Comparison of ENCODE assay signal across 17 cellular contexts in genomic region chr2:33777791-33778190, GRCh38.
DNase-seq lines count a peak whose midpoint lies in the region; ATAC-seq and TF ChIP-seq lines count a peak whose summit lies in the region.
"Had no signal": no experiment of that assay in that cellular context is flagged by ENCODE, and none has a peak within 500 bp of the region (broad histone marks: within the 10 kb centered on the region; RNA-seq: fewer than 3 reads in every experiment).

No MANE protein-coding gene starts in this region.

- no peak overlapping the region for H3K4me3 ChIP-seq in breast epithelium
- H3K4me3 ChIP-seq in MG63: no peak overlapping the region
- no peak overlapping the region for H3K4me3 ChIP-seq in left lung
- H3K4me3 ChIP-seq: BLaER1, K562 had no signal

- H3K36me3 Mint-ChIP-seq in MCF 10A (ENCODE audit: insufficient read depth, unreplicated experiment): no peaks in the 10 kb centered on the region
- H3K36me3 Mint-ChIP-seq: CD8-positive, alpha-beta memory T cell had no signal

- ATAC-seq in left lung (peak; percentile 17), GM19467 (IDR thresholded peaks at IDR 0.05; ENCODE audit: unreplicated experiment) (no peak), HG03442 (IDR thresholded peaks at IDR 0.05; ENCODE audit: unreplicated experiment) (no peak)
- ATAC-seq: HCT116, K562 had no signal

- no peaks in the 10 kb centered on the region for H3K9me3 ChIP-seq in breast epithelium
- no peaks in the 10 kb centered on the region for H3K9me3 ChIP-seq in MG63
- no peaks in the 10 kb centered on the region for H3K9me3 ChIP-seq in left lung
- H3K9me3 ChIP-seq: BLaER1, Caco-2 had no signal

- peak; percentile 8 for DNase-seq in MCF 10A (ENCODE audit: unreplicated experiment)
- DNase-seq in breast epithelium (ENCODE audit: low spot score in 2 of 2): no peak
- peak; percentile 29 for DNase-seq in MG63
- DNase-seq in left lung: no peak
- no peak for DNase-seq in cerebellar cortex (ENCODE audit: low spot score)
- no peak for DNase-seq in NCI-H1417 (lab: John Stamatoyannopoulos, UW)
- DNase-seq: AML-193; Caco-2; CD8-positive, alpha-beta memory T cell; DND-41 had no signal

- H3K27ac ChIP-seq in breast epithelium (no peak overlapping the region), left lung (no peak overlapping the region)
- H3K27ac ChIP-seq: 22Rv1, BLaER1, HL-60 had no signal

- no peak for TF ChIP-seq POLR2A in breast epithelium (IDR thresholded peaks at IDR 0.05)

- CTCF ChIA-PET in MCF 10A (lab: Yijun Ruan, JAX): interaction anchor here (0.6 to 1.1 kb wide), 2 partner anchors 11 to 1842 kb away, joined by 3 to 4 read pairs; no protein-coding TSS in a partner anchor

- H3K9me3 Mint-ChIP-seq in MCF 10A (ENCODE audit: unreplicated experiment): no peaks in the 10 kb centered on the region

- peaks cover 10% of the 10 kb centered on the region for H3K4me1 Mint-ChIP-seq in MCF 10A (ENCODE audit: insufficient read depth, unreplicated experiment)
- H3K4me1 Mint-ChIP-seq: CD8-positive, alpha-beta memory T cell had no signal

- H3K27me3 ChIP-seq in breast epithelium: no peaks in the 10 kb centered on the region
- H3K27me3 ChIP-seq in MG63: no peaks in the 10 kb centered on the region; the same call in 1 of the 2 replicates
- H3K27me3 ChIP-seq in left lung: no peaks in the 10 kb centered on the region
- H3K27me3 ChIP-seq: BLaER1 had no signal

- no peaks in the 10 kb centered on the region for H3K4me1 ChIP-seq in breast epithelium
- H3K4me1 ChIP-seq in left lung: no peaks in the 10 kb centered on the region
- H3K4me1 ChIP-seq: BLaER1, Caco-2 had no signal

- H3K36me3 ChIP-seq in breast epithelium (no peaks in the 10 kb centered on the region), MG63 (no peaks in the 10 kb centered on the region), left lung (no peaks in the 10 kb centered on the region)
- H3K36me3 ChIP-seq: BLaER1 had no signal

- no TSS peak for BruUV-seq in MCF 10A (replicated peaks; lab: Mats Ljungman, UMichigan)

- TF ChIP-seq CTCF in MCF 10A (IDR thresholded peaks at IDR 0.05; ENCODE audit: unreplicated experiment) (no peak), breast epithelium (IDR thresholded peaks at IDR 0.05) (no peak), left lung (IDR thresholded peaks at IDR 0.05) (no peak)

- intact Hi-C loops in MCF 10A (cut with micrococcal nuclease) (no loop called here), breast epithelium (cut with DNase I; ENCODE audit: low total_unique reads) (no loop called here), left lung (cut with DNase I) (no loop called here)

- no peaks in the 10 kb centered on the region for H3K27me3 Mint-ChIP-seq in MCF 10A (ENCODE audit: insufficient read depth, unreplicated experiment)

- POLR2A ChIA-PET in MCF 10A (lab: Yijun Ruan, JAX): interaction anchor here (1.4 kb wide), 1 partner anchor 15 kb away, joined by 3 read pairs; no protein-coding TSS in a partner anchor

- H3K4me3 Mint-ChIP-seq in MCF 10A (ENCODE audit: unreplicated experiment): no peak overlapping the region
- H3K4me3 Mint-ChIP-seq: CD8-positive, alpha-beta memory T cell had no signal

- H3K27ac Mint-ChIP-seq in MCF 10A (ENCODE audit: low read depth, unreplicated experiment): no peak overlapping the region
- H3K27ac Mint-ChIP-seq: CD8-positive, alpha-beta memory T cell had no signal

Comparison
In these comparisons a context has a peak if more than half of its experiments do, and no peak if none do; other contexts are left out.
1. DNase-seq: peak in MCF 10A (single experiment) and MG63 (single experiment); none in breast epithelium (0 of 2), left lung (0 of 2), cerebellar cortex (single experiment) and NCI-H1417 (0 of 3).